8 cellular contexts compared by ENCODE assay signal in the genomic region with DNA sequence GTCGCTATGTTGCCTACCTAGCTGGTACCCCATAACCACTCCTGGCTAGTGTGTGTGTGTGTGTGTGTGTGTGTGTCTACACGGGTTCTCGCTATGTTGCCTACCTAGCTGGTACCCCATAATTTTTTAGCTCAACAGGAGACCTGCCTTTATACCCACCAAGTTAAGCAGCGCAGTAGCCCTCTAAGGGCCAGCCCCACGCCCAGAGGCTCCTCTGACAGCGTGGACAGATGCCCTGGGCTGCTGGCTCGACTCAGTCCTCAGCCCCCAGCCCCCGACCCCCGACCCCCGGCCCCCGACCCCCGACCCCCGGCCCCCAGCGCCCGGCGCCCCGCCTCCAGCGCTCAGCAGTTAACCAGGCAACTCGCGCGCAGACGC. TPM values are rescaled to one million over a fixed set of nuclear protein-coding genes. Genes with fewer than 3 reads are reported as not detected.
DNase-seq lines count a peak whose midpoint lies in the region; FAIRE-seq and TF ChIP-seq lines count a peak whose summit lies in the region.

No MANE protein-coding gene starts in this region.

- H2BK5ac ChIP-seq in H1 (ENCODE audit: low read depth, low read length), result no peak overlapping the region

- no peak overlapping the region for H3K23ac ChIP-seq in H1 (ENCODE audit: insufficient read length)

- H2BK15ac ChIP-seq in H1 (ENCODE audit: low read length), result no peak overlapping the region

- H2AFZ ChIP-seq in Loucy (ENCODE audit: low read length) (peak overlapping the region; percentile 82), H1 (ENCODE audit: low read length) (peak overlapping the region; percentile 93; the same call in 1 of the 2 replicates), neural cell (ENCODE audit: low read depth, low read length) (peak overlapping the region; percentile 33)

- H3K9me3 Mint-ChIP-seq in T-helper 1 cell treated with Interleukin-12 subunit alpha and Interleukin-12 subunit beta and Interleukin-4 antibody, amounts not matched to agents 30 μg/mL and 1 μg/mL, for 36 hours, result no peaks in the 10 kb centered on the region

- no peak overlapping the region for H3K27ac ChIP-seq in H1 (ENCODE audit: low read depth, low read length)
- H3K27ac ChIP-seq in neural cell (ENCODE audit: low read length), result no peak overlapping the region

- H3K9me2 ChIP-seq in Loucy (replicated peaks; ENCODE audit: low read depth, low read length) (no peaks in the 10 kb centered on the region), neural cell (ENCODE audit: insufficient read depth, low read length) (no peaks in the 10 kb centered on the region)

- no peaks in the 10 kb centered on the region for H3K27me3 ChIP-seq in Loucy (ENCODE audit: insufficient read depth, low read length, poor library complexity, severe bottlenecking)
- H3K27me3 ChIP-seq in H1 (replicated peaks in 1 of 4; ENCODE audit: control insufficient read depth in 3 of 4, extremely low read depth in 1 of 4, insufficient read depth in 3 of 4, low read length in 3 of 4), result peaks cover 0 to 12% (median 5%) of the 10 kb centered on the region in 4 experiments; a peak in 3 of 7 replicates
- H3K27me3 ChIP-seq in neural cell (ENCODE audit: insufficient read depth, low read depth, low read length), result no peaks in the 10 kb centered on the region

- no peak overlapping the region for H2BK120ac ChIP-seq in H1 (replicated peaks; ENCODE audit: low read depth, low read length)

- TF ChIP-seq CTCF in Loucy (conservative IDR thresholded peaks at IDR 0.05; ENCODE audit: low read length) (no peak), H1 (IDR thresholded peaks at IDR 0.05; ENCODE audit: control extremely low read depth in 1 of 3, insufficient read depth in 1 of 3, low read depth in 1 of 3, low read length in 3 of 3) (no peak), neural cell (IDR thresholded peaks at IDR 0.05; ENCODE audit: poor library complexity, severe bottlenecking) (no peak)

- H3K4me1 ChIP-seq in Loucy (ENCODE audit: insufficient read depth, low read length, poor library complexity, severe bottlenecking), result peaks cover 24% of the 10 kb centered on the region
- peaks cover 0 to 8% (median 1%) of the 10 kb centered on the region in 4 experiments; a peak in 5 of 7 replicates for H3K4me1 ChIP-seq in H1 (replicated peaks in 1 of 4; ENCODE audit: control insufficient read depth in 3 of 4, insufficient read depth in 4 of 4, low read length in 3 of 4)

- no peak overlapping the region for H4K91ac ChIP-seq in H1 (replicated peaks; ENCODE audit: insufficient read length, low read length)

- H3K9ac ChIP-seq in Loucy (ENCODE audit: low read depth, low read length, poor library complexity, severe bottlenecking) (peak overlapping the region; percentile 68), H1 (replicated peaks in 1 of 4; ENCODE audit: extremely low read depth in 1 of 4, low read depth in 3 of 4, low read length in 3 of 4) (no peak overlapping the region), neural cell (ENCODE audit: low read length) (peak overlapping the region; percentile 34)

- H3K27ac Mint-ChIP-seq in T-helper 1 cell treated with Interleukin-12 subunit alpha and Interleukin-12 subunit beta and Interleukin-4 antibody, amounts not matched to agents 30 μg/mL and 1 μg/mL, for 36 hours, result no peak overlapping the region

- CTCF ChIA-PET in H1 (lab: Charles Lee; ENCODE audit: partially characterized antibody), result interaction anchor here (0.6 to 5.8 kb wide), 9 partner anchors 13 to 679 kb away, joined by 3 to 66 read pairs (median 3); a partner anchor contains a TSS

- no peaks in the 10 kb centered on the region for H3K9me3 ChIP-seq in Loucy (ENCODE audit: insufficient read depth, low read depth, low read length)
- no peaks in the 10 kb centered on the region for H3K9me3 ChIP-seq in H1 (ENCODE audit: insufficient read depth in 2 of 2, low read depth in 1 of 2, low read length in 1 of 2)
- H3K9me3 ChIP-seq in neural cell (ENCODE audit: low read length), result no peaks in the 10 kb centered on the region

- H3F3A ChIP-seq in Loucy (ENCODE audit: low read depth) (no peaks in the 10 kb centered on the region), neural cell (ENCODE audit: insufficient read depth, low read length, poor library complexity, severe bottlenecking) (no peaks in the 10 kb centered on the region)

- no peak overlapping the region for H3K4ac ChIP-seq in H1 (replicated peaks; ENCODE audit: insufficient read length, low read depth, low read length)

- peak overlapping the region; percentile 76 for H3K4me3 Mint-ChIP-seq in T-helper 1 cell treated with Interleukin-12 subunit alpha and Interleukin-12 subunit beta and Interleukin-4 antibody, amounts not matched to agents 30 μg/mL and 1 μg/mL, for 36 hours

- no peak overlapping the region; the same call in 1 of the 2 replicates for H2BK12ac ChIP-seq in H1 (ENCODE audit: low read depth, low read length)

- FAIRE-seq in H1 (lab: Jason Lieb, UNC), result no peak
- no peak for FAIRE-seq in HTR-8/SVneo (lab: Jason Lieb, UNC)

- H4K8ac ChIP-seq in H1 (ENCODE audit: extremely low read depth, insufficient read depth, low read length), result no peak overlapping the region

- H4K20me1 ChIP-seq in Loucy (ENCODE audit: insufficient read depth, low read length, poor library complexity, severe bottlenecking) (peaks cover 4% of the 10 kb centered on the region), H1 (replicated peaks in 1 of 2; ENCODE audit: control insufficient read depth in 1 of 2, insufficient read depth in 2 of 2, low read length in 2 of 2) (peaks cover 0 to 1% of the 10 kb centered on the region in 2 experiments), neural cell (ENCODE audit: insufficient read depth) (no peaks in the 10 kb centered on the region)

- peak overlapping the region; percentile 56 for H3K56ac ChIP-seq in H1 (replicated peaks; ENCODE audit: insufficient read length, low read depth, low read length)

- WGBS in H1 (ENCODE audit: extremely low coverage in 1 of 2, insufficient coverage in 1 of 2, insufficient read length in 1 of 2, insufficient replicate concordance in 2 of 2, low coverage in 1 of 2, low lambda C conversion rate in 2 of 2, missing lambda C conversion rate in 1 of 2), 2 experiments, result 3% methylated on average over 5 of the region's 22 CpGs; no CpG with 5 or more reads in 1 of the 2 experiments

- no peak overlapping the region for H2BK20ac ChIP-seq in H1 (ENCODE audit: low read length)

- no peak overlapping the region for H4K5ac ChIP-seq in H1 (ENCODE audit: insufficient read length, low read depth, low read length)

- peak overlapping the region; percentile 100 for H3K4me3 ChIP-seq in Loucy (ENCODE audit: low read length, poor library complexity, severe bottlenecking)
- H3K4me3 ChIP-seq in H1 (ENCODE audit: extremely low read depth in 1 of 4, insufficient read depth in 2 of 4, low read depth in 3 of 4, low read length in 4 of 4), result peak overlapping the region; percentile 54 to 90 (median 66)
- H3K4me3 ChIP-seq in neural cell (ENCODE audit: low read length), result peak overlapping the region; percentile 98

- TF ChIP-seq EP300 in H1 (IDR thresholded peaks at IDR 0.05; ENCODE audit: borderline replicate concordance in 1 of 2, low read depth in 2 of 2, low read length in 2 of 2) (no peak), neural cell (conservative IDR thresholded peaks at IDR 0.05; ENCODE audit: poor library complexity, severe bottlenecking) (no peak)

- no peaks in the 10 kb centered on the region for H3K36me3 ChIP-seq in Loucy (ENCODE audit: insufficient read depth, low read length)
- peaks cover 0 to 5% (median 1%) of the 10 kb centered on the region in 4 experiments; a peak in 1 of 8 replicates for H3K36me3 ChIP-seq in H1 (ENCODE audit: control insufficient read depth in 2 of 4, insufficient read depth in 4 of 4, low read length in 3 of 4)
- no peaks in the 10 kb centered on the region for H3K36me3 ChIP-seq in neural cell (ENCODE audit: insufficient read depth, low read length)

- POLR2A ChIA-PET in H1 (lab: Charles Lee; ENCODE audit: partially characterized antibody), result interaction anchor here (0.6 to 1.8 kb wide), 8 partner anchors 14 to 228 kb away, joined by 3 to 8 read pairs (median 4); a partner anchor contains a TSS

- TF ChIP-seq RAD21 in H1 (IDR thresholded peaks at IDR 0.05 in 1 of 2, conservative IDR thresholded peaks at IDR 0.05 in 1 of 2; ENCODE audit: low read depth in 2 of 2, low read length in 2 of 2) (no peak), neural cell (conservative IDR thresholded peaks at IDR 0.05) (no peak)

- H3K23me2 ChIP-seq in H1 (ENCODE audit: low read depth, low read length), result peaks cover 10% of the 10 kb centered on the region; the same call in 1 of the 2 replicates

- H3K36me3 Mint-ChIP-seq in T-helper 1 cell treated with Interleukin-12 subunit alpha and Interleukin-12 subunit beta and Interleukin-4 antibody, amounts not matched to agents 30 μg/mL and 1 μg/mL, for 36 hours (ENCODE audit: low read depth), result peaks cover 4% of the 10 kb centered on the region

- H3K4me1 Mint-ChIP-seq in T-helper 1 cell treated with Interleukin-12 subunit alpha and Interleukin-12 subunit beta and Interleukin-4 antibody, amounts not matched to agents 30 μg/mL and 1 μg/mL, for 36 hours (ENCODE audit: low read depth), result peaks cover 35% of the 10 kb centered on the region

- peaks cover 13% of the 10 kb centered on the region for H3K27me3 Mint-ChIP-seq in T-helper 1 cell treated with Interleukin-12 subunit alpha and Interleukin-12 subunit beta and Interleukin-4 antibody, amounts not matched to agents 30 μg/mL and 1 μg/mL, for 36 hours (ENCODE audit: low read depth)

- H3K79me1 ChIP-seq in H1 (ENCODE audit: low read depth, low read length), result no peaks in the 10 kb centered on the region

- H3K14ac ChIP-seq in H1 (ENCODE audit: insufficient read length), result no peak overlapping the region

- H3K18ac ChIP-seq in H1 (ENCODE audit: extremely low read depth, low read length), result no peak overlapping the region

- peaks cover 22% of the 10 kb centered on the region for H3K79me2 ChIP-seq in Loucy (ENCODE audit: insufficient read depth, low read length)
- H3K79me2 ChIP-seq in H1 (ENCODE audit: control insufficient read depth in 1 of 2, insufficient read depth in 2 of 2, low read length in 2 of 2), result peaks cover 0 to 5% of the 10 kb centered on the region in 2 experiments; a peak in 1 of 4 replicates
- peaks cover 12% of the 10 kb centered on the region for H3K79me2 ChIP-seq in neural cell (replicated peaks; ENCODE audit: insufficient read depth, low read length)

- H3K4me2 ChIP-seq in Loucy (ENCODE audit: low read depth, low read length, poor library complexity, severe bottlenecking) (peak overlapping the region; percentile 87), H1 (ENCODE audit: insufficient read depth in 1 of 2, low read depth in 2 of 2, low read length in 2 of 2) (peak overlapping the region; percentile 96 to 97), neural cell (ENCODE audit: low read length) (no peak overlapping the region)

- H2AK5ac ChIP-seq in H1 (ENCODE audit: low read depth, low read length), result no peak overlapping the region

- DNase-seq in T-helper 1 cell (no peak), H1 (ENCODE audit: low read depth in 1 of 2, low spot score in 2 of 2) (no peak), DMS 273 (lab: John Stamatoyannopoulos, UW; ENCODE audit: unreplicated experiment) (no peak), HTR-8/SVneo (ENCODE audit: insufficient read length, low spot score) (no peak), hepatic stellate cell (ENCODE audit: low spot score) (no peak)

- TF ChIP-seq POLR2A in H1 (IDR thresholded peaks at IDR 0.05; ENCODE audit: control extremely low read depth in 1 of 2, low read depth in 2 of 2, low read length in 2 of 2), result no peak

RNA-seq across cellular contexts. Expression of a gene that starts 0.3 kb away (rescaled TPM):
- total RNA-seq in H1 (2021; fragmentation: NEBNext Ultra II Directional; extraction: Animal tissue kit (Norgen Biotek cat#: 25700)), result 17.8 and 19.9 TPM in 2 replicates
- 27.2 and 29.6 TPM in 2 replicates for polyA plus RNA-seq in H1 (2011; rRNA removed)
- 24.3 TPM for polyA plus RNA-seq in H1 (2011; cell fraction: cytosol; rRNA removed)
- polyA plus RNA-seq in H1 (2011; cell fraction: nucleus; rRNA removed), result 12.4 TPM
- 21.3 to 23.8 TPM (median 22.5 TPM) in 4 replicates for polyA plus RNA-seq in H1 (2012, experiment 1 of 2)
- polyA plus RNA-seq in H1 (2012, experiment 2 of 2), result 27.7 TPM
- polyA plus RNA-seq in H1 (2013, experiment 1 of 2), result 10.3 TPM
- 10.5 TPM for polyA plus RNA-seq in H1 (2013, experiment 2 of 2)
- polyA minus RNA-seq in H1 (2011; rRNA and poly(A)+ RNA removed), result 3.9 and 6.7 TPM in 2 replicates
- 14.0 TPM for polyA minus RNA-seq in H1 (2011; cell fraction: cytosol; rRNA and poly(A)+ RNA removed)
- polyA minus RNA-seq in H1 (2011; cell fraction: nucleus; rRNA and poly(A)+ RNA removed), result 8.1 TPM
- polyA plus RNA-seq in neural cell, result 81.5 and 90.7 TPM in 2 replicates
- 37.0 and 39.0 TPM in 2 replicates for polyA minus RNA-seq in neural cell

RNA-seq across cellular contexts. Expression of a gene that starts 22.1 kb away (rescaled TPM):
- not detected in 2 replicates for total RNA-seq in H1 (2021; fragmentation: NEBNext Ultra II Directional; extraction: Animal tissue kit (Norgen Biotek cat#: 25700))
- polyA plus RNA-seq in H1 (2011; rRNA removed) (0.06 and 0.08 TPM in 2 replicates), neural cell (not detected in 2 replicates)
- 0.13 TPM for polyA plus RNA-seq in H1 (2011; cell fraction: cytosol; rRNA removed)
- 0.09 TPM for polyA plus RNA-seq in H1 (2011; cell fraction: nucleus; rRNA removed)
- 0.11 TPM in 1 of 4 replicates, not detected in the others for polyA plus RNA-seq in H1 (2012, experiment 1 of 2)
- not detected for polyA plus RNA-seq in H1 (2012, experiment 2 of 2)
- 0.20 TPM for polyA plus RNA-seq in H1 (2013, experiment 1 of 2)
- polyA plus RNA-seq in H1 (2013, experiment 2 of 2), result 0.17 TPM
- polyA minus RNA-seq in H1 (2011; rRNA and poly(A)+ RNA removed), result 0.10 TPM in 1 of 2 replicates, not detected in the other
- polyA minus RNA-seq in H1 (2011; cell fraction: cytosol; rRNA and poly(A)+ RNA removed), result not detected
- not detected for polyA minus RNA-seq in H1 (2011; cell fraction: nucleus; rRNA and poly(A)+ RNA removed)
- polyA minus RNA-seq in neural cell, result not detected in 2 replicates

RNA-seq across cellular contexts. Expression of a gene that starts 32.2 kb away (rescaled TPM):
- not detected in 2 replicates for total RNA-seq in H1 (2021; fragmentation: NEBNext Ultra II Directional; extraction: Animal tissue kit (Norgen Biotek cat#: 25700))
- polyA plus RNA-seq in H1 (2011; rRNA removed) (not detected in 2 replicates), neural cell (not detected in 2 replicates)
- polyA plus RNA-seq in H1 (2011; cell fraction: cytosol; rRNA removed), result not detected
- polyA plus RNA-seq in H1 (2011; cell fraction: nucleus; rRNA removed), result not detected
- polyA plus RNA-seq in H1 (2012, experiment 1 of 2), result not detected in 4 replicates
- polyA plus RNA-seq in H1 (2012, experiment 2 of 2), result not detected
- polyA plus RNA-seq in H1 (2013, experiment 1 of 2), result not detected
- polyA plus RNA-seq in H1 (2013, experiment 2 of 2), result not detected
- not detected in 2 replicates for polyA minus RNA-seq in H1 (2011; rRNA and poly(A)+ RNA removed)
- polyA minus RNA-seq in H1 (2011; cell fraction: cytosol; rRNA and poly(A)+ RNA removed), result not detected
- polyA minus RNA-seq in H1 (2011; cell fraction: nucleus; rRNA and poly(A)+ RNA removed), result not detected
- not detected in 2 replicates for polyA minus RNA-seq in neural cell

RNA-seq across cellular contexts. Expression of a gene that starts 53.6 kb away (rescaled TPM):
- total RNA-seq in H1 (2021; fragmentation: NEBNext Ultra II Directional; extraction: Animal tissue kit (Norgen Biotek cat#: 25700)), result 9.4 and 10.0 TPM in 2 replicates
- polyA plus RNA-seq in H1 (2011; rRNA removed) (4.2 and 8.3 TPM in 2 replicates), neural cell (59.7 and 63.1 TPM in 2 replicates)
- polyA plus RNA-seq in H1 (2011; cell fraction: cytosol; rRNA removed), result 6.5 TPM
- 1.9 TPM for polyA plus RNA-seq in H1 (2011; cell fraction: nucleus; rRNA removed)
- polyA plus RNA-seq in H1 (2012, experiment 1 of 2), result 6.9 to 13.5 TPM (median 7.5 TPM) in 4 replicates
- 5.9 TPM for polyA plus RNA-seq in H1 (2012, experiment 2 of 2)
- polyA plus RNA-seq in H1 (2013, experiment 1 of 2), result 9.5 TPM
- 11.5 TPM for polyA plus RNA-seq in H1 (2013, experiment 2 of 2)
- polyA minus RNA-seq in H1 (2011; rRNA and poly(A)+ RNA removed), result 3.5 and 6.4 TPM in 2 replicates
- 3.3 TPM for polyA minus RNA-seq in H1 (2011; cell fraction: cytosol; rRNA and poly(A)+ RNA removed)
- polyA minus RNA-seq in H1 (2011; cell fraction: nucleus; rRNA and poly(A)+ RNA removed), result 2.4 TPM
- polyA minus RNA-seq in neural cell, result 52.4 and 63.8 TPM in 2 replicates

Comparison
In these comparisons a context has a peak if more than half of its experiments do, and no peak if none do; other contexts are left out.
1. H2AFZ ChIP-seq: peak in every context shown above with its lines; median percentile 93 in H1; 82 in Loucy; 33 in neural cell.
2. H3K9ac ChIP-seq: peak in Loucy (single experiment) and neural cell (single experiment); none in H1 (0 of 4).
3. Peak in every context shown above with its lines, with median percentiles within 50 percentile points of each other: H3K4me3 ChIP-seq.